ENCODE assay signal across 8 cellular contexts in genomic region chr11:506950-507726, GRCh38. TPM values are rescaled to one million over a fixed set of nuclear protein-coding genes. Genes with fewer than 3 reads are reported as not detected.
DNase-seq lines count a peak whose midpoint lies in the region; ATAC-seq and TF ChIP-seq lines count a peak whose summit lies in the region.

RNH1 (minus strand) TSS chr11:507242; CDS start chr11:502162, 5,080 bp downstream.

- POLR2A ChIA-PET in RWPE1 (lab: Yijun Ruan, JAX; ENCODE audit: low non-redundant PET), result interaction anchor here (0.6 to 1.3 kb wide), 3 partner anchors 8 to 63 kb away, joined by 4 to 7 read pairs (median 6); no protein-coding TSS in a partner anchor

- DNase-seq in H4 (ENCODE audit: low spot score), result peak; percentile 85
- peak; percentile 94 for DNase-seq in LoVo (ENCODE audit: low spot score)
- peak; percentile 94 for DNase-seq in RWPE1 (ENCODE audit: low spot score)
- peak; percentile 99 for DNase-seq in activated T-helper 9 cell treated with anti-CD3 and anti-CD28 coated beads, Interleukin-2, amount 50 U/mL, for 16 hours (ENCODE audit: low read depth)
- DNase-seq in fibroblast of peridontal ligament (ENCODE audit: extremely low read depth), result peak; percentile 93
- DNase-seq in stimulated activated naive CD8-positive, alpha-beta T cell treated with anti-CD3 and anti-CD28 coated beads, Interleukin-15, Interleukin-2, amounts not matched to agents 100 U/mL and 50 U/mL, for 24 hours, result peak; percentile 100

- peaks cover 31% of the 10 kb centered on the region for H3K4me1 ChIP-seq in DOHH2 (ENCODE audit: control insufficient read depth, low read length)

- H3K4me2 ChIP-seq in DOHH2 (ENCODE audit: low read length), result peak within 1 kb of the TSS; percentile 83

- no peaks in the 10 kb centered on the region for H3K9me2 ChIP-seq in DOHH2 (replicated peaks; ENCODE audit: control insufficient read depth, low read length)

- no peaks in the 10 kb centered on the region for H4K20me1 ChIP-seq in DOHH2 (ENCODE audit: control insufficient read depth, insufficient read depth, low read depth, low read length)

- H3K79me2 ChIP-seq in DOHH2 (ENCODE audit: control insufficient read depth, low read length), result peaks cover 46% of the 10 kb centered on the region

- H3K4me3 Mint-ChIP-seq in nephron, result peak within 1 kb of the TSS; percentile 96 to 100 (median 98)

- CTCF ChIA-PET in RWPE1 (lab: Yijun Ruan, JAX), result interaction anchor here (0.8 to 1.0 kb wide), 3 partner anchors 8 to 57 kb away, joined by 3 to 4 read pairs (median 3); no protein-coding TSS in a partner anchor

- peak within 1 kb of the TSS; percentile 87 for H3K27ac ChIP-seq in DOHH2 (ENCODE audit: low read depth, low read length)
- H3K27ac ChIP-seq in RWPE1, result peak within 1 kb of the TSS; percentile 98

- peak within 1 kb of the TSS; percentile 97 for H3K4me3 ChIP-seq in DOHH2 (ENCODE audit: low read length)

- peaks cover 14% of the 10 kb centered on the region for H3K36me3 Mint-ChIP-seq in nephron (ENCODE audit: low read depth)

- H3K27me3 ChIP-seq in DOHH2 (ENCODE audit: control insufficient read depth, low read length), result no peaks in the 10 kb centered on the region

- peak within 1 kb of the TSS; percentile 98 to 100 (median 99) for H3K27ac Mint-ChIP-seq in nephron

- H3K36me3 ChIP-seq in DOHH2 (ENCODE audit: control insufficient read depth, low read length), result peaks cover 16% of the 10 kb centered on the region; the same call in 1 of the 2 replicates

- no peaks in the 10 kb centered on the region for H3K9me3 ChIP-seq in DOHH2 (ENCODE audit: control insufficient read depth, insufficient read depth, low read length)

- H3K27me3 Mint-ChIP-seq in nephron (ENCODE audit: low read depth), result peaks cover 5% of the 10 kb centered on the region

- no peaks in the 10 kb centered on the region for H3K9me3 Mint-ChIP-seq in nephron

- peak; percentile 85 for ATAC-seq in stimulated activated naive CD8-positive, alpha-beta T cell treated with anti-CD3 and anti-CD28 coated beads, Interleukin-15, Interleukin-2, amounts not matched to agents 100 U/mL and 50 U/mL, for 24 hours

- TF ChIP-seq CTCF in DOHH2 (IDR thresholded peaks at IDR 0.05; ENCODE audit: low read depth, low read length, poor library complexity, severe bottlenecking) (no peak), RWPE1 (conservative IDR thresholded peaks at IDR 0.05; ENCODE audit: low read depth) (no peak), nephron (IDR thresholded peaks at IDR 0.05; ENCODE audit: unreplicated experiment in 3 of 3) (no peak)

- H3K4me1 Mint-ChIP-seq in nephron, result peaks cover 16% of the 10 kb centered on the region

- H3F3A ChIP-seq in DOHH2 (ENCODE audit: control insufficient read depth, insufficient read depth), result peaks cover 3% of the 10 kb centered on the region; the same call in 1 of the 2 replicates

RNA-seq across cellular contexts. Expression of gene RNH1, which starts in this region (rescaled TPM):
- total RNA-seq in H4 (2014; rRNA removed; shearing (Covaris generic)), result 150 and 205 TPM in 2 replicates

Comparison
In these comparisons a context has a peak if more than half of its experiments do, and no peak if none do; other contexts are left out.
1. Peak in every context shown above with its lines: DNase-seq, ATAC-seq, H3K4me3 ChIP-seq and H3K27ac ChIP-seq.